ENCODE assay signal across 1 cellular context in the genomic region with DNA sequence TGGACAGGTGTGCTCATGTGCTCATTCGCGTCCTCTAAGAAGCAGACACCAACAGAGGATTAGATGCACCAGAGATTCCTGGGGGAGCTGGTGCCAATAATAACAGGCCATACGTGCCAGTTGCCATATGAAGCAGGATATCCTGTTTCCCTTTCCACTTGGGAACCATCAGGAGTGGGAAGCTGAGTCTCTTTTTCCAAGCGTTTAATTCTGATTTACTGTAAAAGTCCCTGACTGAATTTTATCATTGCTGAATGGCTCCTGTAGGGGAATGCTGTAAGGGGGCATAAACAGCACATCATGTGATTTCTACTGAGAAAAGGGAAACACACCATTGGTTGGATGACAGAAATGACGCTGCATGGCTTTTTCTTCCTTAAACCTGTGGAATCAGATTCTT.
TF ChIP-seq lines count a peak whose summit lies in the region.

No MANE protein-coding gene starts in this region.

TF ChIP-seq in endothelial cell of umbilical vein, 7 proteins besides CTCF, POLR2A, EP300 and RAD21 (continued from another document):
- no peak for TF ChIP-seq POLR2AphosphoS5 (IDR thresholded peaks at IDR 0.05; ENCODE audit: insufficient read depth, low read depth, low read length)
